In genomic region chr2:38875227-38875575, GRCh38 we compare ENCODE assay signal across 1 cellular context.
TF ChIP-seq lines count a peak whose summit lies in the region.

No MANE protein-coding gene starts in this region.

TF ChIP-seq in endothelial cell of umbilical vein, 7 proteins besides CTCF, POLR2A, EP300 and RAD21:
- TF ChIP-seq MYC (IDR thresholded peaks at IDR 0.05; ENCODE audit: low read depth, low read length) (no peak), FOS (IDR thresholded peaks at IDR 0.05; ENCODE audit: borderline replicate concordance, insufficient read depth, low read length) (no peak), EZH2 (IDR thresholded peaks at IDR 0.05; ENCODE audit: borderline replicate concordance, low read depth, low read length, severe bottlenecking) (no peak), GATA2 (IDR thresholded peaks at IDR 0.05; ENCODE audit: insufficient read depth, insufficient read length, low read depth, low read length) (no peak)
- TF ChIP-seq, protein P1, sequence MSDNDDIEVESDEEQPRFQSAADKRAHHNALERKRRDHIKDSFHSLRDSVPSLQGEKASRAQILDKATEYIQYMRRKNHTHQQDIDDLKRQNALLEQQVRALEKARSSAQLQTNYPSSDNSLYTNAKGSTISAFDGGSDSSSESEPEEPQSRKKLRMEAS (IDR thresholded peaks at IDR 0.05; ENCODE audit: insufficient read depth, insufficient read length) = no peak
